25 cellular contexts compared by ENCODE assay signal in the genomic region with DNA sequence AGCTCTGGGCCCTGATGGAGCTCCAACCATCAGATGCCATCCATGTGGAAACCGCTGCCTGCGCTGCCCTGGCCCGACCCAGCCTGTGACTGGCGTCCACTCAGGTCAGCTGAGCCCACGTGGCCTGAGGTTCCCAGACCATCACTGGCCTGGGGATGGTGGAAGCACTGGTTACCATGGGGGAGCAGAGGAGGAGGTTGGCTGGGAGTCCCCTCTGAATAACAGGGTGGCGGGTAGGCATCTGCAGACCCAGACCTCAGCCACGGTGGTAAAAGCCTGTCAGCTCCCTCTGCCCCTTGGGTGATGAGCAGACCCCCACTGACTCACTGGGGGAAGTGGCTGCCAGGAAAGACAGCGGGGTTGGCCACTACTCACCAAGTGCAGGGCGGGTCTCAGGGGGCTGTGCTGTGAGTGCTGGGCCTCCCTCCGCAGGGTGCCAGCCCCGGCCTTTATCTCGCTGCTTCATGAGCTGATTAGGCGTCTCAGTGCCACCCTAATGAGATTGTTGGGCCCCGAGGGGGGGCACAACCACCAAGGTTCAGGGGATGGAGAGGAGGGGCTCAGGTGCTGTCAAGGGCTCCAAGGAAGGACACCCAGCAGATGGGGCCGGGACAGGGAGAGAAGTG. TPM values are rescaled to one million over a fixed set of nuclear protein-coding genes. Genes with fewer than 3 reads are reported as not detected.
DNase-seq lines count a peak whose midpoint lies in the region; ATAC-seq and TF ChIP-seq lines count a peak whose summit lies in the region.
"Had no signal": no experiment of that assay in that cellular context is flagged by ENCODE, and none has a peak within 500 bp of the region (broad histone marks: within the 10 kb centered on the region; RNA-seq: fewer than 3 reads in every experiment).

Gene PDE6G, minus strand, starts transcription at position 425 of the 626 bp plus-strand sequence. CDS start 3,237 bp downstream, outside the sequence.

- peak within 1 kb of the TSS; percentile 14; the same call in 1 of the 2 replicates for H3K27ac ChIP-seq in KMS-11
- no peak within 1 kb of the TSS for H3K27ac ChIP-seq in neural progenitor cell
- H3K27ac ChIP-seq: body of pancreas, neutrophil, VCaP had no signal

- H2AFZ ChIP-seq in KMS-11 (ENCODE audit: low read depth) (peak within 1 kb of the TSS; percentile 2; the same call in 1 of the 2 replicates), neural progenitor cell (replicated peaks) (no peak within 1 kb of the TSS)

- ATAC-seq in HG03135 (IDR thresholded peaks at IDR 0.05; ENCODE audit: unreplicated experiment), result no peak
- ATAC-seq: activated T-cell treated with anti-CD3 and anti-CD28 coated beads, Interleukin-2, amount 50 U/mL, for 72 hours; body of pancreas; left ventricle myocardium superior had no signal

- H3K27me3 Mint-ChIP-seq in activated CD4-positive, alpha-beta T cell treated with anti-CD3 and anti-CD28 coated beads, Interleukin-2, amount 10 ng/mL, durations not matched to agents 7 days and 5 days, result no peaks in the 10 kb centered on the region
- H3K27me3 Mint-ChIP-seq in activated CD4-positive, alpha-beta T cell treated with anti-CD3 and anti-CD28 coated beads, Interleukin-2, amount 10 ng/mL, durations not matched to agents 24 days and 14 days, result no peaks in the 10 kb centered on the region
- no peaks in the 10 kb centered on the region for H3K27me3 Mint-ChIP-seq in activated T-helper 2 cell treated with anti-CD3 and anti-CD28 coated beads, Interferon-gamma antibody, Interleukin-2, Interleukin-4, amounts not matched to agents 10 μg/mL and 5 μg/mL and 100 μg/mL, durations not matched to agents 14 hours and 24 hours and 36 hours (ENCODE audit: low read depth)
- H3K27me3 Mint-ChIP-seq in neural progenitor cell (ENCODE audit: insufficient read depth, low read depth), result peaks cover 4% of the 10 kb centered on the region

- CTCF ChIA-PET in activated CD4-positive, alpha-beta T cell treated with anti-CD3 and anti-CD28 coated beads, Interleukin-2, amount 10 ng/mL, durations not matched to agents 7 days and 5 days (lab: Charles Lee), result interaction anchor here (2.5 kb wide), 1 partner anchor 9 kb away, joined by 11 read pairs; no protein-coding TSS in a partner anchor

- no peaks in the 10 kb centered on the region for H3K79me2 ChIP-seq in KMS-11 (ENCODE audit: insufficient read depth, low read depth)
- H3K79me2 ChIP-seq in neural progenitor cell (ENCODE audit: low read depth), result no peaks in the 10 kb centered on the region

- H3K4me3 ChIP-seq in KMS-11 (IDR thresholded peaks at IDR 0.05; ENCODE audit: insufficient read depth, low read depth, low read length), result no peak within 1 kb of the TSS
- H3K4me3 ChIP-seq in neural progenitor cell, result no peak within 1 kb of the TSS
- H3K4me3 ChIP-seq: body of pancreas had no signal

- TF ChIP-seq CTCF in KMS-11 (conservative IDR thresholded peaks at IDR 0.05; ENCODE audit: low read depth, low read length) (no peak), neural progenitor cell (IDR thresholded peaks at IDR 0.05) (no peak)

- H3K9ac ChIP-seq in KMS-11 (no peak within 1 kb of the TSS), neural progenitor cell (no peak within 1 kb of the TSS)

- no peak for DNase-seq in activated CD4-positive, alpha-beta T cell treated with anti-CD3 and anti-CD28 coated beads, Interleukin-2, amount 10 ng/mL, durations not matched to agents 7 days and 5 days
- DNase-seq in activated CD4-positive, alpha-beta T cell treated with anti-CD3 and anti-CD28 coated beads, Interleukin-2, amount 10 ng/mL, durations not matched to agents 24 days and 14 days, result no peak
- no peak for DNase-seq in activated T-helper 2 cell treated with anti-CD3 and anti-CD28 coated beads, Interferon-gamma antibody, Interleukin-2, Interleukin-4, amounts not matched to agents 10 μg/mL and 5 μg/mL and 100 μg/mL, durations not matched to agents 14 hours and 24 hours and 36 hours (ENCODE audit: low spot score)
- no peak for DNase-seq in neural progenitor cell (ENCODE audit: low spot score)
- DNase-seq in SIG-M5 (lab: John Stamatoyannopoulos, UW), result no peak
- DNase-seq in middle frontal gyrus (ENCODE audit: extremely low spot score, low spot score), result no peak
- DNase-seq: activated CD8-positive, alpha-beta memory T cell treated with anti-CD3 and anti-CD28 coated beads for 24 hours; activated T-cell treated with anti-CD3 and anti-CD28 coated beads, Interleukin-2, amount 50 U/mL, for 72 hours; body of pancreas; Caco-2; EL; HCEC 1CT; left ventricle myocardium superior; NCI-H146; NCI-H526; Right ventricle myocardium superior; stimulated activated CD4-positive, alpha-beta T cell treated with anti-CD3 and anti-CD28 coated beads, Interleukin-12 subunit alpha, Interleukin-12 subunit beta, amount 100 ng/mL, for 4 hours; SW 1271 had no signal

- H3K9me3 ChIP-seq in neural progenitor cell (ENCODE audit: low read depth), result no peaks in the 10 kb centered on the region
- H3K9me3 ChIP-seq: body of pancreas, Caco-2, neutrophil had no signal

- no peaks in the 10 kb centered on the region for H3F3A ChIP-seq in neural progenitor cell (ENCODE audit: low read depth)

- H3K36me3 Mint-ChIP-seq in activated CD4-positive, alpha-beta T cell treated with anti-CD3 and anti-CD28 coated beads, Interleukin-2, amount 10 ng/mL, durations not matched to agents 7 days and 5 days (ENCODE audit: low read depth), result no peaks in the 10 kb centered on the region
- no peaks in the 10 kb centered on the region for H3K36me3 Mint-ChIP-seq in activated CD4-positive, alpha-beta T cell treated with anti-CD3 and anti-CD28 coated beads, Interleukin-2, amount 10 ng/mL, durations not matched to agents 24 days and 14 days (ENCODE audit: low read depth)
- H3K36me3 Mint-ChIP-seq in activated T-helper 2 cell treated with anti-CD3 and anti-CD28 coated beads, Interferon-gamma antibody, Interleukin-2, Interleukin-4, amounts not matched to agents 10 μg/mL and 5 μg/mL and 100 μg/mL, durations not matched to agents 14 hours and 24 hours and 36 hours (ENCODE audit: low read depth), result no peaks in the 10 kb centered on the region
- H3K36me3 Mint-ChIP-seq in neural progenitor cell, result no peaks in the 10 kb centered on the region
- H3K36me3 Mint-ChIP-seq: activated naive CD8-positive, alpha-beta T cell had no signal

- H4K20me1 ChIP-seq in KMS-11 (ENCODE audit: insufficient read depth) (no peaks in the 10 kb centered on the region), neural progenitor cell (ENCODE audit: low read depth) (no peaks in the 10 kb centered on the region)

- peaks cover 21% of the 10 kb centered on the region for H3K4me1 ChIP-seq in KMS-11 (ENCODE audit: low read depth, poor library complexity, severe bottlenecking)
- H3K4me1 ChIP-seq in neural progenitor cell, result no peaks in the 10 kb centered on the region

- H3K36me3 ChIP-seq in KMS-11 (ENCODE audit: insufficient read depth), result no peaks in the 10 kb centered on the region
- no peaks in the 10 kb centered on the region for H3K36me3 ChIP-seq in neural progenitor cell
- H3K36me3 ChIP-seq: neutrophil had no signal

- H3K4me3 Mint-ChIP-seq in activated CD4-positive, alpha-beta T cell treated with anti-CD3 and anti-CD28 coated beads, Interleukin-2, amount 10 ng/mL, durations not matched to agents 7 days and 5 days, result no peak within 1 kb of the TSS
- no peak within 1 kb of the TSS for H3K4me3 Mint-ChIP-seq in activated CD4-positive, alpha-beta T cell treated with anti-CD3 and anti-CD28 coated beads, Interleukin-2, amount 10 ng/mL, durations not matched to agents 24 days and 14 days
- H3K4me3 Mint-ChIP-seq in activated T-helper 2 cell treated with anti-CD3 and anti-CD28 coated beads, Interferon-gamma antibody, Interleukin-2, Interleukin-4, amounts not matched to agents 10 μg/mL and 5 μg/mL and 100 μg/mL, durations not matched to agents 14 hours and 24 hours and 36 hours (ENCODE audit: low read depth), result no peak within 1 kb of the TSS
- peak within 1 kb of the TSS; percentile 13 for H3K4me3 Mint-ChIP-seq in neural progenitor cell
- H3K4me3 Mint-ChIP-seq: activated naive CD8-positive, alpha-beta T cell had no signal

- H3K27me3 ChIP-seq in KMS-11 (ENCODE audit: insufficient read depth, low read depth) (no peaks in the 10 kb centered on the region), neural progenitor cell (no peaks in the 10 kb centered on the region)
- H3K27me3 ChIP-seq: body of pancreas had no signal

- H3K9me3 Mint-ChIP-seq in activated CD4-positive, alpha-beta T cell treated with anti-CD3 and anti-CD28 coated beads, Interleukin-2, amount 10 ng/mL, durations not matched to agents 7 days and 5 days, result no peaks in the 10 kb centered on the region
- H3K9me3 Mint-ChIP-seq in activated CD4-positive, alpha-beta T cell treated with anti-CD3 and anti-CD28 coated beads, Interleukin-2, amount 10 ng/mL, durations not matched to agents 24 days and 14 days, result no peaks in the 10 kb centered on the region
- no peaks in the 10 kb centered on the region for H3K9me3 Mint-ChIP-seq in activated T-helper 2 cell treated with anti-CD3 and anti-CD28 coated beads, Interferon-gamma antibody, Interleukin-2, Interleukin-4, amounts not matched to agents 10 μg/mL and 5 μg/mL and 100 μg/mL, durations not matched to agents 14 hours and 24 hours and 36 hours
- H3K9me3 Mint-ChIP-seq in neural progenitor cell, result no peaks in the 10 kb centered on the region
- H3K9me3 Mint-ChIP-seq: activated T-cell treated with anti-CD3 and anti-CD28 coated beads, Interleukin-2, amount 50 U/mL, for 72 hours had no signal

- H3K27ac Mint-ChIP-seq in activated CD4-positive, alpha-beta T cell treated with anti-CD3 and anti-CD28 coated beads, Interleukin-2, amount 10 ng/mL, durations not matched to agents 7 days and 5 days, result peak within 1 kb of the TSS; percentile 85
- H3K27ac Mint-ChIP-seq in activated CD4-positive, alpha-beta T cell treated with anti-CD3 and anti-CD28 coated beads, Interleukin-2, amount 10 ng/mL, durations not matched to agents 24 days and 14 days, result no peak within 1 kb of the TSS
- H3K27ac Mint-ChIP-seq in activated T-helper 2 cell treated with anti-CD3 and anti-CD28 coated beads, Interferon-gamma antibody, Interleukin-2, Interleukin-4, amounts not matched to agents 10 μg/mL and 5 μg/mL and 100 μg/mL, durations not matched to agents 14 hours and 24 hours and 36 hours, result no peak within 1 kb of the TSS
- H3K27ac Mint-ChIP-seq in neural progenitor cell, result peak within 1 kb of the TSS; percentile 25
- H3K27ac Mint-ChIP-seq: activated naive CD8-positive, alpha-beta T cell; activated T-cell treated with anti-CD3 and anti-CD28 coated beads, Interleukin-2, amount 50 U/mL, for 72 hours had no signal

- POLR2A ChIA-PET in activated CD4-positive, alpha-beta T cell treated with anti-CD3 and anti-CD28 coated beads, Interleukin-2, amount 10 ng/mL, durations not matched to agents 7 days and 5 days (lab: Charles Lee), result no interaction called here

- H3K4me1 Mint-ChIP-seq in activated CD4-positive, alpha-beta T cell treated with anti-CD3 and anti-CD28 coated beads, Interleukin-2, amount 10 ng/mL, durations not matched to agents 7 days and 5 days, result peaks cover 35% of the 10 kb centered on the region
- H3K4me1 Mint-ChIP-seq in activated CD4-positive, alpha-beta T cell treated with anti-CD3 and anti-CD28 coated beads, Interleukin-2, amount 10 ng/mL, durations not matched to agents 24 days and 14 days, result peaks cover 11% of the 10 kb centered on the region
- H3K4me1 Mint-ChIP-seq in activated T-helper 2 cell treated with anti-CD3 and anti-CD28 coated beads, Interferon-gamma antibody, Interleukin-2, Interleukin-4, amounts not matched to agents 10 μg/mL and 5 μg/mL and 100 μg/mL, durations not matched to agents 14 hours and 24 hours and 36 hours (ENCODE audit: low read depth), result peaks cover 13% of the 10 kb centered on the region
- H3K4me1 Mint-ChIP-seq in neural progenitor cell, result peaks cover 15% of the 10 kb centered on the region

- intact Hi-C loops in activated CD4-positive, alpha-beta T cell treated with anti-CD3 and anti-CD28 coated beads, Interleukin-2, amount 10 ng/mL, durations not matched to agents 24 days and 14 days (cut with micrococcal nuclease), result no loop called here
- intact Hi-C loops in activated T-helper 2 cell treated with anti-CD3 and anti-CD28 coated beads, Interferon-gamma antibody, Interleukin-2, Interleukin-4, amounts not matched to agents 10 μg/mL and 5 μg/mL and 100 μg/mL, durations not matched to agents 14 hours and 24 hours and 36 hours (cut with micrococcal nuclease), result no loop called here

- H3K4me2 ChIP-seq in KMS-11, result no peak within 1 kb of the TSS; the same call in 1 of the 2 replicates
- no peak within 1 kb of the TSS for H3K4me2 ChIP-seq in neural progenitor cell

RNA-seq across cellular contexts. Expression of gene PDE6G, which starts in this region (rescaled TPM):
- 10 to 100 TPM; 19.8 to 24.7 TPM for total RNA-seq in activated CD4-positive, alpha-beta T cell treated with anti-CD3 and anti-CD28 coated beads, Interleukin-2, amount 10 ng/mL, durations not matched to agents 7 days and 5 days
- total RNA-seq in activated CD4-positive, alpha-beta T cell treated with anti-CD3 and anti-CD28 coated beads, Interleukin-2, amount 10 ng/mL, durations not matched to agents 24 days and 14 days, result 3.7 and 5.7 TPM in 2 replicates
- total RNA-seq in activated T-helper 2 cell treated with anti-CD3 and anti-CD28 coated beads, Interferon-gamma antibody, Interleukin-2, Interleukin-4, amounts not matched to agents 10 μg/mL and 5 μg/mL and 100 μg/mL, durations not matched to agents 14 hours and 24 hours and 36 hours, result 11.1 and 15.4 TPM in 2 replicates
- total RNA-seq in neural progenitor cell (ENCODE audit: low replicate concordance), result not detected in 2 replicates
- total RNA-seq: body of pancreas, Caco-2, left ventricle myocardium superior, MCF 10A, Right ventricle myocardium superior, ureter had no signal

Comparison
In these comparisons a context has a peak if more than half of its experiments do, and no peak if none do; other contexts are left out.
1. H3K27ac Mint-ChIP-seq: peak in activated CD4-positive, alpha-beta T cell treated with anti-CD3 and anti-CD28 coated beads, Interleukin-2, amount 10 ng/mL, durations not matched to agents 7 days and 5 days (single experiment) and neural progenitor cell (single experiment); none in activated CD4-positive, alpha-beta T cell treated with anti-CD3 and anti-CD28 coated beads, Interleukin-2, amount 10 ng/mL, durations not matched to agents 24 days and 14 days (single experiment) and activated T-helper 2 cell treated with anti-CD3 and anti-CD28 coated beads, Interferon-gamma antibody, Interleukin-2, Interleukin-4, amounts not matched to agents 10 μg/mL and 5 μg/mL and 100 μg/mL, durations not matched to agents 14 hours and 24 hours and 36 hours (single experiment).